8 cellular contexts compared by ENCODE assay signal in genomic region chr7:120941064-120941463, GRCh38. TPM values are rescaled to one million over a fixed set of nuclear protein-coding genes. Genes with fewer than 3 reads are reported as not detected.
DNase-seq lines count a peak whose midpoint lies in the region; ATAC-seq, FAIRE-seq and TF ChIP-seq lines count a peak whose summit lies in the region.

No MANE protein-coding gene starts in this region.

- no peak overlapping the region for H3K4me3 ChIP-seq in mucosa of descending colon
- H3K4me3 ChIP-seq in BE2C (ENCODE audit: low read depth, low read length) = no peak overlapping the region
- H3K4me3 ChIP-seq in colonic mucosa = no peak overlapping the region

- peaks cover 10% of the 10 kb centered on the region for H3K4me1 ChIP-seq in mucosa of descending colon (ENCODE audit: low read depth)
- no peaks in the 10 kb centered on the region for H3K4me1 ChIP-seq in BE2C
- H3K4me1 ChIP-seq in colonic mucosa = no peaks in the 10 kb centered on the region

- H3K36me3 ChIP-seq in mucosa of descending colon (ENCODE audit: low read depth) = no peaks in the 10 kb centered on the region
- no peaks in the 10 kb centered on the region for H3K36me3 ChIP-seq in BE2C
- H3K36me3 ChIP-seq in colonic mucosa = no peaks in the 10 kb centered on the region

- intact Hi-C loops in mucosa of descending colon (cut with DNase I, micrococcal nuclease) = loop anchor here in 1 of 2 donors (5.0 kb wide), 2 partner anchors 84 to 134 kb away; partner anchors contain the start of gene TSPAN12
- intact Hi-C loops in colonic mucosa (cut with DNase I) = no loop called here

- FAIRE-seq in G401.6 (lab: Jason Lieb, UNC) = peak; percentile 69

- peak; percentile 64 for ATAC-seq in HG02798 (IDR thresholded peaks at IDR 0.05; ENCODE audit: poor library complexity, unreplicated experiment)
- ATAC-seq in SK-N-SH treated with all-trans-retinoic acid at 6 μM for 48 hours = peak; percentile 80
- peak; percentile 50 for ATAC-seq in mucosa of descending colon

- no peak overlapping the region for H3K9ac ChIP-seq in colonic mucosa (ENCODE audit: low read depth in 2 of 2, low read length in 2 of 2)

- H3K27ac ChIP-seq in colonic mucosa = no peak overlapping the region

- TF ChIP-seq CTCF in mucosa of descending colon (IDR thresholded peaks at IDR 0.05) = no peak
- TF ChIP-seq CTCF in BE2C (IDR thresholded peaks at IDR 0.05; ENCODE audit: low read depth, low read length) = no peak; the same call in 1 of the 2 replicates
- no peak for TF ChIP-seq CTCF in colonic mucosa (IDR thresholded peaks at IDR 0.05)

- no peaks in the 10 kb centered on the region for H3K9me3 ChIP-seq in mucosa of descending colon
- peaks cover 3% of the 10 kb centered on the region; the same call in 1 of the 2 replicates for H3K9me3 ChIP-seq in BE2C
- no peaks in the 10 kb centered on the region for H3K9me3 ChIP-seq in colonic mucosa

- DNase-seq in mucosa of descending colon = no peak
- no peak for DNase-seq in stimulated activated CD4-positive, alpha-beta T cell treated with anti-CD3 and anti-CD28 coated beads, Interleukin-4, amount 100 ng/mL, for 4 hours
- no peak for DNase-seq in stimulated activated CD4-positive, alpha-beta T cell treated with anti-CD3 and anti-CD28 coated beads, Interleukin-2, amount 100 ng/mL, for 24 hours
- DNase-seq in BE2C = no peak
- no peak for DNase-seq in colonic mucosa

- H3K27me3 ChIP-seq in BE2C (peaks cover 45% of the 10 kb centered on the region), colonic mucosa (no peaks in the 10 kb centered on the region)

TF ChIP-seq in SK-N-SH treated with all-trans-retinoic acid at 6 μM for 48 hours, 23 proteins besides CTCF, POLR2A, EP300 and RAD21:
- no peak for TF ChIP-seq POU6F1 (CRISPR knock-in tag; IDR thresholded peaks at IDR 0.05; ENCODE audit: borderline replicate concordance, low read depth)
- TF ChIP-seq ZFP30 (CRISPR knock-in tag; IDR thresholded peaks at IDR 0.05) = no peak
- no peak for TF ChIP-seq TCF4 (CRISPR knock-in tag; IDR thresholded peaks at IDR 0.05; ENCODE audit: borderline replicate concordance)
- no peak for TF ChIP-seq ZNF70 (CRISPR knock-in tag; IDR thresholded peaks at IDR 0.05)

RNA-seq across cellular contexts. Expression of gene ING3, which starts 9.5 kb away (rescaled TPM):
- total RNA-seq in mucosa of descending colon (10 to 100 TPM; 18.2 to 21.7 (median 20.7) TPM), colonic mucosa (10 to 100 TPM; 12.7 to 13.6 TPM)
- polyA plus RNA-seq in BE2C (2012; ENCODE audit: insufficient read depth, insufficient read length, low read depth) = 7.6 TPM

RNA-seq across cellular contexts. Expression of gene CPED1, which starts 47.4 kb away (rescaled TPM):
- 10 to 100 TPM in 1 of 3 donors, 1 to 10 TPM in 2; 6.5 to 67.7 (median 8.8) TPM for total RNA-seq in mucosa of descending colon
- polyA plus RNA-seq in BE2C (2012; ENCODE audit: insufficient read depth, insufficient read length, low read depth) = 0.99 TPM
- total RNA-seq in colonic mucosa = 10 to 100 TPM in 1 of 2 donors, 1 to 10 TPM in 1; 4.0 to 15.9 TPM
